11 cellular contexts compared by ENCODE assay signal in the genomic region with DNA sequence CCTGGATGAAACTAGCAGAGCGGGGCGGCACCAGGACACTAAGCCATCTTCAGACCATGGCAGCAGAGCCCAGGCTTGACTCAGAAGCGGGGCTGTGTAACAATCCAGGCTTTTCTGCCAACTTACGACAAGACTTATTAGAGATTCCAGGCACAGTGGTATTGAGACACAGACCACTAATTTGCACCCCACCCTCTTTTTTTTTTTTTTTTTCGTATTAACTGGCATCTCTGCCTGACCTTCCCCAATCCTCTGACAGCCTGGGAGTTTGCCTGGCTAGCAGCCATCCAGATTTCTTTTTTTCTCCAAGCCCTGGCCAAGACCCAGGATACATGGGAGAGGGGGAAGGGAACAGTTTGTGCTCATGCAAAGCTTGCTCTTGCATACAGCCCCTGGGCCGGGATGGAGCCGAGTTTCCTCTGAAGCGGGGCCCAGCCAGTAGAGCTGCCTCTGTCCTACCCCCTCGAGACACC.
DNase-seq lines count a peak whose midpoint lies in the region; ATAC-seq and TF ChIP-seq lines count a peak whose summit lies in the region.
"Had no signal": no experiment of that assay in that cellular context is flagged by ENCODE, and none has a peak within 500 bp of the region (broad histone marks: within the 10 kb centered on the region; RNA-seq: fewer than 3 reads in every experiment).

No MANE protein-coding gene starts in this region.

- no peaks in the 10 kb centered on the region for H3K36me3 ChIP-seq in stomach

- WGBS in stomach, 5 donors = 42 to 57% (median 51%) methylated on average over 9 of the region's 9 CpGs

- H3K9me3 ChIP-seq in stomach = no peaks in the 10 kb centered on the region

- DNase-seq in NCI-H1105 treated with DMSO at 0.1 percent for 48 hours (lab: John Stamatoyannopoulos, UW) (peak; percentile 34), hypothalamus (lab: John Stamatoyannopoulos, UW) (peak in 28 of 51 donors; percentile 5 to 65 (median 36)), stomach (peak; percentile 60), NCI-H146 treated with DMSO at 0.1 percent for 48 hours (lab: John Stamatoyannopoulos, UW; ENCODE audit: unreplicated experiment) (no peak), HuH-7 (ENCODE audit: low spot score) (no peak)
- DNase-seq in activated CD4-positive, CD25-positive, alpha-beta regulatory T cell treated with anti-CD3 and anti-CD28 coated beads, Interleukin-2, amount 50 U/mL, for 72 hours = no peak

- TF ChIP-seq CTCF in brain (conservative IDR thresholded peaks at IDR 0.05) (no peak), stomach (IDR thresholded peaks at IDR 0.05) (no peak)

- H3K27ac ChIP-seq in stomach = peak overlapping the region in 3 of 5 donors; percentile 21 to 67 (median 55)
- H3K27ac ChIP-seq: parathyroid adenoma had no signal

- peaks cover 8% of the 10 kb centered on the region for H3K27me3 Mint-ChIP-seq in brain

- H3K27ac Mint-ChIP-seq in brain = peak overlapping the region in 4 of 5 experiments; percentile 45 to 84 (median 76)
- H3K27ac Mint-ChIP-seq: T-helper 2 cell treated with Interferon-gamma antibody and Interleukin-4, amounts not matched to agents 5 μg/mL and 100 μg/mL, for 36 hours had no signal

- H3K4me3 Mint-ChIP-seq in brain = peak overlapping the region in 2 of 5 experiments; percentile 26 to 35
- H3K4me3 Mint-ChIP-seq: T-helper 2 cell treated with Interferon-gamma antibody and Interleukin-4, amounts not matched to agents 5 μg/mL and 100 μg/mL, for 36 hours had no signal

- intact Hi-C loops in stomach (cut with DNase I; ENCODE audit: low total_unique reads) = no loop called here

- H3K9me3 Mint-ChIP-seq in brain = peaks cover 0 to 3% (median 2%) of the 10 kb centered on the region in 5 experiments
- H3K9me3 Mint-ChIP-seq: T-helper 2 cell treated with Interferon-gamma antibody and Interleukin-4, amounts not matched to agents 5 μg/mL and 100 μg/mL, for 36 hours had no signal

- H3K27me3 ChIP-seq in stomach = no peaks in the 10 kb centered on the region

- H3K4me1 ChIP-seq in stomach = peaks cover 0 to 15% (median 12%) of the 10 kb centered on the region in 4 donors

- TF ChIP-seq POLR2A in stomach (IDR thresholded peaks at IDR 0.05) = no peak

- H3K4me1 Mint-ChIP-seq in brain = peaks cover 61% of the 10 kb centered on the region

- no peak overlapping the region for H3K4me3 ChIP-seq in stomach
- H3K4me3 ChIP-seq: GM12878 had no signal

- no peaks in the 10 kb centered on the region for H3K36me3 Mint-ChIP-seq in brain

- peak; percentile 37 for TF ChIP-seq EP300 in stomach (IDR thresholded peaks at IDR 0.05)

- no peak for ATAC-seq in GM21423 (IDR thresholded peaks at IDR 0.05; ENCODE audit: unreplicated experiment)
- ATAC-seq: GM12878 had no signal

Comparison
In these comparisons a context has a peak if more than half of its experiments do, and no peak if none do; other contexts are left out.
1. DNase-seq: peak in NCI-H1105 treated with DMSO at 0.1 percent for 48 hours (single experiment), hypothalamus (28 of 51) and stomach (single experiment); none in activated CD4-positive, CD25-positive, alpha-beta regulatory T cell treated with anti-CD3 and anti-CD28 coated beads, Interleukin-2, amount 50 U/mL, for 72 hours (single experiment), NCI-H146 treated with DMSO at 0.1 percent for 48 hours (single experiment) and HuH-7 (single experiment).